Comparison of ENCODE assay signal across 1 cellular context in the genomic region with DNA sequence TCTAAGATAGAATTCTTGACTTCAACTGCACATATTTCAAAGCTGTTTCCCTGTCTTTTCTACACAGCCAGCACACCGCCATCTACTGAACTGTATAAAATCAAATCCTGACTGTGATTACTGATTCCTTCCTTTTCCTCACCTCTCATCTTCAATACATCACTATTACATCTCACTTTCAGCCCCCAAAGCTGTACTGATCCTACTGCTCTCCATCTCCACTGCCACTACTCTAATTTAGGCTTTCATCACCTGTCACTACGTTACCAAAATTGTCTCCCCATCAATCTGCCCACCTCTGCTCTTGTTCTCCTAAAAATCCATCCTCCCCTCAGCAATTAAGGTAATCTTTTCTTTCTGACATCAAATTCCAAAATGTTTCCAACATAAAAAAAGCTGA.
TF ChIP-seq lines count a peak whose summit lies in the region.

No MANE protein-coding gene starts in this region.

TF ChIP-seq in H1, 55 proteins besides CTCF, POLR2A, EP300 and RAD21 (continued from another document):
- no peak for TF ChIP-seq CHD7 (IDR thresholded peaks at IDR 0.05; ENCODE audit: insufficient replicate concordance, low read length)
